ENCODE assay signal across 30 cellular contexts in the genomic region with DNA sequence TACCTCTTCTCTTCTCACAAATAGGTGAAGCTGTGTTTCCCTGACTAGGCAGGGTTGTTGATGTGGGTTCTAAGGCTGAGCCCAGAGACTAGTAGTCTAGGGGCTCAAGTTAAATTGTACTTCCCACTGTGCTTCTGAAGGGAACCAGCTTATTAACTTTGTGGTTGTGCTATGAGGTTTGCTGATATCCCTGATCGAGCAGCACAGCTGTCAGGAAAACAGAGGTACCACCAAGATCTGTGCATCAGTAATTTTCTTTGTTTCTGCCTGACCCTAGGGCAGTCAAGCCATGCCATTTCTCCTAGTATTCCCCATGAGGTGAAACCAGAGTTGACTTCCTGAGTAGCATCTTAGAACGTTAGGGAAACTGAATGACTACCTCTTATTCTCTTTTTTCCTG.
"Had no signal": no experiment of that assay in that cellular context is flagged by ENCODE, and none has a peak within 500 bp of the region (broad histone marks: within the 10 kb centered on the region; RNA-seq: fewer than 3 reads in every experiment).

No MANE protein-coding gene starts in this region.

- FAIRE-seq: frontal cortex, keratinocyte, urothelium cell line had no signal

- H3K27me3 ChIP-seq: colonic mucosa, left lung, neural progenitor cell, sigmoid colon, spleen, testis, tibial artery, upper lobe of left lung had no signal

- H3K36me3 Mint-ChIP-seq: mesothelial cell of epicardium; naive thymus-derived CD4-positive, alpha-beta T cell; stimulated activated memory B cell treated with anti-CD40 and anti-IgM and Interleukin-4, amounts not matched to agents 10 μg/mL and 1 μg/mL and 100 μg/mL, for 72 hours had no signal

- H3K27me3 Mint-ChIP-seq: dendritic cell treated with granulocyte-macrophage colony-stimulating factor and Interleukin-4, amounts not matched to agents 40 ng/mL and 50 ng/mL, for 4 days; naive thymus-derived CD4-positive, alpha-beta T cell; stimulated activated memory B cell treated with anti-CD40 and anti-IgM and Interleukin-4, amounts not matched to agents 10 μg/mL and 1 μg/mL and 100 μg/mL, for 72 hours had no signal

- H3K27ac Mint-ChIP-seq: dendritic cell treated with granulocyte-macrophage colony-stimulating factor and Interleukin-4, amounts not matched to agents 40 ng/mL and 50 ng/mL, for 4 days; endodermal cell; mesothelial cell of epicardium; naive thymus-derived CD4-positive, alpha-beta T cell; nephron; neural progenitor cell; stimulated activated memory B cell treated with anti-CD40 and anti-IgM and Interleukin-4, amounts not matched to agents 10 μg/mL and 1 μg/mL and 100 μg/mL, for 72 hours had no signal

- H3K4me2 ChIP-seq: neural progenitor cell had no signal

- H3K4me1 ChIP-seq: colonic mucosa, left lung, neural progenitor cell, parathyroid adenoma, prostate gland, sigmoid colon, spleen, testis, tibial artery, upper lobe of left lung had no signal

- H3K4me3 ChIP-seq: colonic mucosa, left lung, mucosa of descending colon, neural progenitor cell, prostate gland, sigmoid colon, skin epidermis, spleen, tibial artery, upper lobe of left lung had no signal

- H3K36me3 ChIP-seq: colonic mucosa, left lung, neural progenitor cell, prostate gland, sigmoid colon, spleen, tibial artery, upper lobe of left lung had no signal

- H3K4me1 Mint-ChIP-seq: endodermal cell; mesothelial cell of epicardium; naive thymus-derived CD4-positive, alpha-beta T cell; neural progenitor cell; stimulated activated memory B cell treated with anti-CD40 and anti-IgM and Interleukin-4, amounts not matched to agents 10 μg/mL and 1 μg/mL and 100 μg/mL, for 72 hours had no signal

- H3K27ac ChIP-seq: colonic mucosa, left lung, neural progenitor cell, parathyroid adenoma, prostate gland, sigmoid colon, skin epidermis, spleen, testis, tibial artery, upper lobe of left lung had no signal

- H3K9me3 ChIP-seq: colonic mucosa, prostate gland, testis had no signal

- H3K4me3 Mint-ChIP-seq: dendritic cell treated with granulocyte-macrophage colony-stimulating factor and Interleukin-4, amounts not matched to agents 40 ng/mL and 50 ng/mL, for 4 days; endodermal cell; mesothelial cell of epicardium; naive thymus-derived CD4-positive, alpha-beta T cell; nephron; neural progenitor cell; stimulated activated memory B cell treated with anti-CD40 and anti-IgM and Interleukin-4, amounts not matched to agents 10 μg/mL and 1 μg/mL and 100 μg/mL, for 72 hours had no signal

- H3K9ac ChIP-seq: neural progenitor cell, parathyroid adenoma had no signal

- ATAC-seq: left cardiac atrium; left lung; mucosa of descending colon; naive thymus-derived CD4-positive, alpha-beta T cell; right cardiac atrium; stimulated activated memory B cell treated with anti-CD40 and anti-IgM and Interleukin-4, amounts not matched to agents 10 μg/mL and 1 μg/mL and 100 μg/mL, for 72 hours; stimulated activated naive CD8-positive, alpha-beta T cell treated with anti-CD3 and anti-CD28 coated beads, Interleukin-15, Interleukin-2, amounts not matched to agents 100 U/mL and 50 U/mL, for 24 hours had no signal

- DNase-seq: colonic mucosa; effector CD8-positive, alpha-beta T cell; endodermal cell; erythroblast; head of caudate nucleus; left cardiac atrium; left lung; mesenchymal stem cell; mucosa of descending colon; naive thymus-derived CD4-positive, alpha-beta T cell; right cardiac atrium; sigmoid colon; spleen; stimulated activated CD4-positive, alpha-beta T cell treated with anti-CD3 and anti-CD28 coated beads, Interleukin-4, amount 100 ng/mL, for 4 hours; stimulated activated naive CD8-positive, alpha-beta T cell treated with anti-CD3 and anti-CD28 coated beads, Interleukin-15, Interleukin-2, amounts not matched to agents 100 U/mL and 50 U/mL, for 24 hours; substantia nigra; testis; tibial artery; upper lobe of left lung had no signal
